Comparison of ENCODE assay signal across 25 cellular contexts in genomic region chr18:57234346-57234745, GRCh38.
"Had no signal": no experiment of that assay in that cellular context is flagged by ENCODE, and none has a peak within 500 bp of the region (broad histone marks: within the 10 kb centered on the region; RNA-seq: fewer than 3 reads in every experiment).

No MANE protein-coding gene starts in this region.

- H3K27ac Mint-ChIP-seq: immature natural killer cell; naive thymus-derived CD8-positive, alpha-beta T cell; nephron; progenitor cell of endocrine pancreas; stimulated activated naive B cell treated with anti-CD40 and anti-IgM and Interleukin-4, amounts not matched to agents 10 μg/mL and 1 μg/mL and 100 μg/mL, for 72 hours had no signal

- H3K9me3 Mint-ChIP-seq: nephron had no signal

- ATAC-seq: left colon; left lung; lower lobe of right lung; naive thymus-derived CD8-positive, alpha-beta T cell; right cardiac atrium; sciatic nerve; stimulated activated naive B cell treated with anti-CD40 and anti-IgM and Interleukin-4, amounts not matched to agents 10 μg/mL and 1 μg/mL and 100 μg/mL, for 72 hours; stimulated activated naive CD8-positive, alpha-beta T cell treated with anti-CD3 and anti-CD28 coated beads, Interleukin-15, Interleukin-2, amounts not matched to agents 100 U/mL and 50 U/mL, for 24 hours had no signal

- H3K4me1 Mint-ChIP-seq: immature natural killer cell; naive thymus-derived CD8-positive, alpha-beta T cell; stimulated activated naive B cell treated with anti-CD40 and anti-IgM and Interleukin-4, amounts not matched to agents 10 μg/mL and 1 μg/mL and 100 μg/mL, for 72 hours had no signal

- H3K36me3 Mint-ChIP-seq: immature natural killer cell; naive thymus-derived CD8-positive, alpha-beta T cell; stimulated activated naive B cell treated with anti-CD40 and anti-IgM and Interleukin-4, amounts not matched to agents 10 μg/mL and 1 μg/mL and 100 μg/mL, for 72 hours had no signal

- H3K27me3 Mint-ChIP-seq: progenitor cell of endocrine pancreas had no signal

- DNase-seq: hypothalamus; immature natural killer cell; kidney; left colon; left lung; lower lobe of right lung; mammary epithelial cell; mesenchymal stem cell; naive thymus-derived CD8-positive, alpha-beta T cell; ovary; retina; right cardiac atrium; stimulated activated CD4-positive, alpha-beta T cell treated with anti-CD3 and anti-CD28 coated beads, Interleukin-12 subunit alpha, Interleukin-12 subunit beta, amount 100 ng/mL, for 4 hours; stimulated activated CD4-positive, alpha-beta T cell treated with anti-CD3 and anti-CD28 coated beads, Interleukin-15, amount 100 ng/mL, for 24 hours; stimulated activated CD4-positive, alpha-beta T cell treated with anti-CD3 and anti-CD28 coated beads, Interleukin-2, amount 100 ng/mL, for 24 hours; stimulated activated CD4-positive, alpha-beta T cell treated with anti-CD3 and anti-CD28 coated beads, Interleukin-4, amount 100 ng/mL, for 1 hour; stimulated activated naive B cell treated with anti-CD40 and anti-IgM and Interleukin-4, amounts not matched to agents 10 μg/mL and 1 μg/mL and 100 μg/mL, for 72 hours; stimulated activated naive CD8-positive, alpha-beta T cell treated with anti-CD3 and anti-CD28 coated beads, Interleukin-15, Interleukin-2, amounts not matched to agents 100 U/mL and 50 U/mL, for 24 hours; stomach; testis; thyroid gland; transverse colon had no signal

- H3K4me3 Mint-ChIP-seq: immature natural killer cell; naive thymus-derived CD8-positive, alpha-beta T cell; nephron; stimulated activated naive B cell treated with anti-CD40 and anti-IgM and Interleukin-4, amounts not matched to agents 10 μg/mL and 1 μg/mL and 100 μg/mL, for 72 hours had no signal
